Comparison of ENCODE assay signal across 30 cellular contexts in genomic region chr2:74297950-74298349, GRCh38. TPM values are rescaled to one million over a fixed set of nuclear protein-coding genes. Genes with fewer than 3 reads are reported as not detected.
"Had no signal": no experiment of that assay in that cellular context is flagged by ENCODE, and none has a peak within 500 bp of the region (broad histone marks: within the 10 kb centered on the region; RNA-seq: fewer than 3 reads in every experiment).

No MANE protein-coding gene starts in this region.

- H3K4me1 ChIP-seq: Peyer's patch had no signal

- H3K36me3 ChIP-seq: MG63, Peyer's patch, SJSA1 had no signal

- H3K27ac ChIP-seq: HL-60, PC-9, Peyer's patch, SJSA1 had no signal

- ATAC-seq: Right ventricle myocardium inferior, T-cell had no signal

- H3K27me3 ChIP-seq: MG63, Peyer's patch, SJSA1 had no signal

- H3K27ac Mint-ChIP-seq: T-cell; T-helper 1 cell treated with Interleukin-12 subunit alpha and Interleukin-12 subunit beta and Interleukin-4 antibody, amounts not matched to agents 30 μg/mL and 1 μg/mL, for 36 hours had no signal

- H3K4me1 Mint-ChIP-seq: T-cell had no signal

- H3K9me3 Mint-ChIP-seq: T-helper 1 cell treated with Interleukin-12 subunit alpha and Interleukin-12 subunit beta and Interleukin-4 antibody, amounts not matched to agents 30 μg/mL and 1 μg/mL, for 36 hours had no signal

- H3K4me3 Mint-ChIP-seq: T-cell; T-helper 1 cell treated with Interleukin-12 subunit alpha and Interleukin-12 subunit beta and Interleukin-4 antibody, amounts not matched to agents 30 μg/mL and 1 μg/mL, for 36 hours had no signal

- FAIRE-seq: HTR-8/SVneo had no signal

- H3K27me3 Mint-ChIP-seq: IgD-negative memory B cell, T-cell had no signal

- H3K9ac ChIP-seq: SK-N-SH had no signal

- DNase-seq: KBM-7, MG63, NCI-H1092, NCI-H1105 treated with DMSO at 0.1 percent for 48 hours, NCI-H1417 treated with DMSO at 0.1 percent for 48 hours, NCI-H146, NCI-H1694 treated with DMSO at 0.1 percent for 48 hours, NCI-H1930, NCI-H2081, NCI-H2107, NCI-H2227 treated with DMSO at 0.1 percent for 48 hours, NCI-H446, NCI-H510A, NCI-H524 treated with DMSO at 0.1 percent for 48 hours, NCI-H69, NCI-H774, OCI-M1, PC-9, Peyer's patch, SIG-M5, SK-N-SH, SW 1271, T-cell had no signal

- H3K4me2 ChIP-seq: PC-9, SK-N-SH had no signal

- H3K9me3 ChIP-seq: MG63, Peyer's patch, SK-N-SH had no signal

- H2AFZ ChIP-seq: PC-9 had no signal

- H3K4me3 ChIP-seq: MG63, PC-9, Peyer's patch, SJSA1 had no signal

RNA-seq across cellular contexts. Expression of gene SLC4A5, which starts 45.3 kb away (rescaled TPM):
- total RNA-seq: PC-9, RPMI7951 had no signal
